Comparison of ENCODE assay signal across 8 cellular contexts in the genomic region with DNA sequence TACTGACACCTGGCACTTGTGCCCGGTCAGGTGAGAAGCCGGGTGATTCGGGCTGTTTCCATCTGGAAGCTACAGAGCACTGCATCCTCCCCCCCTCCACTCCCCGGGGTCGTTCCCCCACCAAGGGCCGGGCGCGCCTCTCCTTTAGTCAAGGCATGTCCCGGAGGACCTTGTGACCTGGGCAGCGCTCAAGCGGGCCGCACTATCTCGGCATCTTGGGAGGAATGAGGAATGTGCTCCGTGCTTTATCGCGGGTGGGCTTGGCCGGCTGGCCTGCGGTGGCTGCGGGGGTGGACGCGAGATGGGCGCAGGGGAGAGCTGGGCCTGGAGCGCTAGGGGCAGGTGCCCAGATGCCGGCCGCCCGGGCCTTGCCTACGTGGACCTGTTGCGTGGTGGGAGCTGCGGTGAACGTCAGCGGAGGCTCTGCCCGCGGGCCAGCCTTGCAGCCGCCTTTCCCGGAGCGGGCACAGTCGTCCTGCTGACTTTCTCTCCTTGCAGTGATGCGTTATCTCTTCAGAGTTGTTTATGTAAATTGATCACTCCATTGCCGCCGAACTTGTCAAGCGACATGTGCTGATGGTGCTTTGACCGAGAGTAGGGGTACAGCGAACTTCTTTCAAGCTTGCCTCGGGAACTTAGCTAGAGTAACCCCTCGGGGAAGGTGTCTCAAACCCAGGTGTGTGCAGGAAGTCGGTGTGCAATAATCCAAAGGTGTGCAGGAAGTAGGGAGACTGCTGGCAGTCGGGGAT.
DNase-seq lines count a peak whose midpoint lies in the region; ATAC-seq lines count a peak whose summit lies in the region.

No MANE protein-coding gene starts in this region.

- ATAC-seq in HG02852 (IDR thresholded peaks at IDR 0.05; ENCODE audit: unreplicated experiment) (no peak), HG03432 (IDR thresholded peaks at IDR 0.05; ENCODE audit: unreplicated experiment) (no peak)

- no peaks in the 10 kb centered on the region for H3K9me3 ChIP-seq in iPS-18c (ENCODE audit: control insufficient read depth, insufficient read depth, low read length)

- H3K4me3 ChIP-seq in iPS-18c (ENCODE audit: insufficient read depth, low read depth, low read length) (peak overlapping the region; percentile 91), skeletal muscle cell (ENCODE audit: low read depth, low read length) (peak overlapping the region; percentile 83)

- DNase-seq in ELF-1 (ENCODE audit: low read depth, low spot score) (peak; percentile 69), NCI-H526 treated with DMSO at 0.1 percent for 48 hours (lab: John Stamatoyannopoulos, UW) (peak; percentile 34), astrocyte of the hippocampus (ENCODE audit: low read depth, low spot score) (peak; percentile 55), skeletal muscle cell (ENCODE audit: low read depth) (no peak), NCI-H1092 (lab: John Stamatoyannopoulos, UW) (no peak)

Comparison
In these comparisons a context has a peak if more than half of its experiments do, and no peak if none do; other contexts are left out.
1. DNase-seq: peak in ELF-1 (single experiment), NCI-H526 treated with DMSO at 0.1 percent for 48 hours (single experiment) and astrocyte of the hippocampus (single experiment); none in skeletal muscle cell (single experiment) and NCI-H1092 (single experiment).